In the genomic region with DNA sequence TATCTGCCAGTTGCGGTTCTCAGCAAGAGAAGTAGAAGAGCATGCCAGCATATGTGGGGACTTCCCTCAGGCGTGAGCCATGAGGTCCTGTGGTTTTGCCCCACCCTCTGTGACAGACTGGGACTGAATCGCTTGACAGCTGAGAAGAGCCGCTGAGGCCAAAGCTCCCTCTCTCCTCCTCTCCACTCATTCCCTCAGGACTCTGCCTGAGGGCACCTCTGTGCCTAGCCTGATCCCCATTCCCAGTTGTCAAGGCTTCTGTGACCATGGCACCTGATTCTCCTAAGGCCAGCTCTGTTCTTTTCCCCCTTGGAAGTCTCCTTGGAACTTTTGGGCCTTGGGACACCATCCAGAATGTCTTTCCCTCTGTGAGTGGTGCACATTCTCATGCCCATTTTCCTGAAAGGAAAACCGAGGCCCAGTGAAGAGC, we compare ENCODE assay signal across 9 cellular contexts. TPM values are rescaled to one million over a fixed set of nuclear protein-coding genes. Genes with fewer than 3 reads are reported as not detected.
A peak's percentile ranks its signal among the peaks of the same experiment; 100 is the strongest.
DNase-seq lines count a peak whose midpoint lies in the region; ATAC-seq and TF ChIP-seq lines count a peak whose summit lies in the region.
"Had no signal": no experiment of that assay in that cellular context is flagged by ENCODE, and none has a peak within 500 bp of the region (broad histone marks: within the 10 kb centered on the region; RNA-seq: fewer than 3 reads in every experiment).

No MANE protein-coding gene starts in this region.

- 55 to 60% methylated on average over 5 of the region's 5 CpGs for WGBS in heart right ventricle, 2 donors

- peak; percentile 76 for ATAC-seq in HG02798 (IDR thresholded peaks at IDR 0.05; ENCODE audit: poor library complexity, unreplicated experiment)
- peak in 6 of 8 donors; percentile 27 to 64 (median 57) for ATAC-seq in heart right ventricle
- peak; percentile 95 for ATAC-seq in stimulated activated effector memory CD8-positive, alpha-beta T cell treated with anti-CD3 and anti-CD28 coated beads, Interleukin-12 subunit alpha, Interleukin-12 subunit beta, amount 100 ng/mL, for 72 hours

- H3K4me1 Mint-ChIP-seq in stimulated activated effector memory CD8-positive, alpha-beta T cell treated with anti-CD3 and anti-CD28 coated beads, Interleukin-12 subunit alpha, Interleukin-12 subunit beta, amount 100 ng/mL, for 72 hours = peaks cover 12% of the 10 kb centered on the region

- DNase-seq in GDM1 (lab: John Stamatoyannopoulos, UW) = peak; percentile 67
- peak; percentile 32 to 46 for DNase-seq in activated CD4-positive, alpha-beta T cell treated with anti-CD3 and anti-CD28 coated beads for 4 hours
- DNase-seq in heart right ventricle = no peak
- DNase-seq in stimulated activated effector memory CD8-positive, alpha-beta T cell treated with anti-CD3 and anti-CD28 coated beads, Interleukin-12 subunit alpha, Interleukin-12 subunit beta, amount 100 ng/mL, for 72 hours (ENCODE audit: low spot score in 2 of 2) = peak in 1 of 2 donors; percentile 12
- DNase-seq in HAP-1 (ENCODE audit: low spot score in 2 of 2) = no peak
- DNase-seq in ascending aorta (ENCODE audit: low spot score in 2 of 2) = no peak
- DNase-seq in NCI-H748 treated with DMSO at 0.1 percent for 48 hours (lab: John Stamatoyannopoulos, UW) = no peak

- H3K9me3 ChIP-seq in heart right ventricle = peaks cover 0 to 8% (median 5%) of the 10 kb centered on the region in 11 donors
- H3K9me3 ChIP-seq in HAP-1 = no peaks in the 10 kb centered on the region
- H3K9me3 ChIP-seq in ascending aorta = no peaks in the 10 kb centered on the region

- H3K27ac ChIP-seq in heart right ventricle = no peak overlapping the region
- H3K27ac ChIP-seq in ascending aorta = no peak overlapping the region

- in situ Hi-C loops in HAP-1 (cut with MboI; ENCODE audit: low sequenced_read_pairs) = no loop called here

- H3K27me3 ChIP-seq in heart right ventricle (no peaks in the 10 kb centered on the region), HAP-1 (ENCODE audit: low read depth) (no peaks in the 10 kb centered on the region), ascending aorta (no peaks in the 10 kb centered on the region)

- H3K4me3 ChIP-seq in heart right ventricle (no peak overlapping the region), HAP-1 (no peak overlapping the region), ascending aorta (no peak overlapping the region)

- TF ChIP-seq CTCF in heart right ventricle (IDR thresholded peaks at IDR 0.05) = no peak
- no peak for TF ChIP-seq CTCF in ascending aorta (IDR thresholded peaks at IDR 0.05)

- H3K36me3 ChIP-seq in heart right ventricle = no peaks in the 10 kb centered on the region
- no peaks in the 10 kb centered on the region for H3K36me3 ChIP-seq in HAP-1 (replicated peaks)
- H3K36me3 ChIP-seq in ascending aorta = no peaks in the 10 kb centered on the region

- peaks cover 0 to 16% (median 0%) of the 10 kb centered on the region in 9 donors for H3K4me1 ChIP-seq in heart right ventricle
- no peaks in the 10 kb centered on the region for H3K4me1 ChIP-seq in HAP-1
- H3K4me1 ChIP-seq in ascending aorta = no peaks in the 10 kb centered on the region

- peak overlapping the region; percentile 21 for H3K4me3 Mint-ChIP-seq in stimulated activated effector memory CD8-positive, alpha-beta T cell treated with anti-CD3 and anti-CD28 coated beads, Interleukin-12 subunit alpha, Interleukin-12 subunit beta, amount 100 ng/mL, for 72 hours

- intact Hi-C loops in heart right ventricle (cut with DNase I) (no loop called here), ascending aorta (cut with DNase I) (no loop called here)

- H3K36me3 Mint-ChIP-seq in stimulated activated effector memory CD8-positive, alpha-beta T cell treated with anti-CD3 and anti-CD28 coated beads, Interleukin-12 subunit alpha, Interleukin-12 subunit beta, amount 100 ng/mL, for 72 hours = no peaks in the 10 kb centered on the region

- no peaks in the 10 kb centered on the region for H3K9me3 Mint-ChIP-seq in stimulated activated effector memory CD8-positive, alpha-beta T cell treated with anti-CD3 and anti-CD28 coated beads, Interleukin-12 subunit alpha, Interleukin-12 subunit beta, amount 100 ng/mL, for 72 hours

- peak overlapping the region; percentile 35 for H3K27ac Mint-ChIP-seq in stimulated activated effector memory CD8-positive, alpha-beta T cell treated with anti-CD3 and anti-CD28 coated beads, Interleukin-12 subunit alpha, Interleukin-12 subunit beta, amount 100 ng/mL, for 72 hours

RNA-seq across cellular contexts. Expression of gene ART5, which starts 27.0 kb away (rescaled TPM):
- total RNA-seq in heart right ventricle = 1 to 10 TPM in 6 of 10 donors, under 1 TPM in 4; 0.42 to 6.5 (median 1.5) TPM
- polyA plus RNA-seq in heart right ventricle = 1 to 10 TPM in 1 of 2 donors, under 1 TPM in 1; 0.72 to 2.1 TPM
- total RNA-seq in ascending aorta = not detected

RNA-seq across cellular contexts. Expression of gene ART1, which starts 30.2 kb away (rescaled TPM):
- total RNA-seq in heart right ventricle (1 to 10 TPM in 5 of 10 donors, under 1 TPM in 3, not detected in 2; 0.22 to 2.8 (median 1.4) TPM), ascending aorta (5.6 TPM)
- polyA plus RNA-seq in heart right ventricle = under 1 TPM in 1 of 2 donors, not detected in 1; 0.03 TPM
- polyA plus RNA-seq: adipose tissue had no signal

RNA-seq across cellular contexts. Expression of gene CHRNA10, which starts 56.4 kb away (rescaled TPM):
- total RNA-seq in heart right ventricle (1 to 10 TPM in 2 of 10 donors, under 1 TPM in 8; 0.24 to 1.6 (median 0.51) TPM), ascending aorta (not detected)
- polyA plus RNA-seq in heart right ventricle = under 1 TPM; 0.42 to 0.95 TPM

Comparison
In these comparisons a context has a peak if more than half of its experiments do, and no peak if none do; other contexts are left out.
1. DNase-seq: peak in GDM1 (single experiment) and activated CD4-positive, alpha-beta T cell treated with anti-CD3 and anti-CD28 coated beads for 4 hours (2 of 2); none in heart right ventricle (0 of 2), HAP-1 (0 of 2), ascending aorta (0 of 2) and NCI-H748 treated with DMSO at 0.1 percent for 48 hours (single experiment).
2. Peak in every context shown above with its lines, with median percentiles within 50 percentile points of each other: ATAC-seq.